14 cellular contexts compared by ENCODE assay signal in the genomic region with DNA sequence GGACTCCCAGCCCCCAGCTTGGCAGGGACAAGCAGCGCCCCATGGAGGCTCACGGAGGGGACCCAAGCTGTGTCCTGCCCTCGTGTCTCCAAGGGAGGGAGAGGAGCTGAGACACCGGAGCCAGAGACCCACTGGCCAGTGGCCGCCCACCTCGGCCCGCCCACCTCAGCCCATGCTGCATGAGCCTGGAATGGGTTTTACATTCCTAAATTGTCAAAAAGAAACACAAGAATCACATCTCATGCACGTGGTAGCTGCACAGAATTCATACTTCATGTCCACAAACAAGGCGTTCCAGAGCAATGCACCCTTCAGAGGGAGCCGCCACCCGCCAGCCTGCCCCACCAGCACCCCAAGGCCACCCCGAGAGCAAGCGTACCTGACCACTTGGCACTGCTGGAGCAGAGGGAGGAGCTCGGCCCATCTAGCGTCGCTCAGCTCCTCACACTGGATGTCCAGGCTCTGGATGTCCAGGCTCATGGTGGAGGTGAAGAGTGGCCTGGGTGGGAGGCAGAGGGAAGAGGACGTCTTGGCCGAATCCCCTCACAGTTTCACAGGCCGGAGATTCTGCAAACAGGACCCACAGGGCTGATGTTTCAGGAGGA. TPM values are rescaled to one million over a fixed set of nuclear protein-coding genes. Genes with fewer than 3 reads are reported as not detected.
DNase-seq lines count a peak whose midpoint lies in the region; ATAC-seq and TF ChIP-seq lines count a peak whose summit lies in the region.
"Had no signal": no experiment of that assay in that cellular context is flagged by ENCODE, and none has a peak within 500 bp of the region (broad histone marks: within the 10 kb centered on the region; RNA-seq: fewer than 3 reads in every experiment).

No MANE protein-coding gene starts in this region.

- no peak overlapping the region for H3K4me3 ChIP-seq in BLaER1
- H3K4me3 ChIP-seq in H7 (ENCODE audit: insufficient read depth, low read depth, low read length), result no peak overlapping the region
- H3K4me3 ChIP-seq in vagina, result no peak overlapping the region
- H3K4me3 ChIP-seq: esophagus muscularis mucosa, tibial nerve had no signal

- no peak for TF ChIP-seq POLR2A in vagina (IDR thresholded peaks at IDR 0.05)

- no peak for TF ChIP-seq CTCF in vagina (IDR thresholded peaks at IDR 0.05)
- TF ChIP-seq CTCF in osteocyte (IDR thresholded peaks at IDR 0.05), result no peak

- H3K4me2 ChIP-seq in BLaER1, result no peak overlapping the region

- H3K27ac Mint-ChIP-seq in osteocyte (ENCODE audit: unreplicated experiment), result no peak overlapping the region

- H3K27me3 Mint-ChIP-seq in osteocyte (ENCODE audit: unreplicated experiment), result no peaks in the 10 kb centered on the region

- no peak overlapping the region for H3K4me3 Mint-ChIP-seq in osteocyte (ENCODE audit: unreplicated experiment)

- H3K9me3 ChIP-seq in BLaER1, result no peaks in the 10 kb centered on the region
- no peaks in the 10 kb centered on the region for H3K9me3 ChIP-seq in vagina
- H3K9me3 ChIP-seq: BE2C, esophagus muscularis mucosa, MG63, tibial nerve had no signal

- H3K9me3 Mint-ChIP-seq in osteocyte (ENCODE audit: unreplicated experiment), result no peaks in the 10 kb centered on the region

- H3K36me3 Mint-ChIP-seq in osteocyte (ENCODE audit: unreplicated experiment), result peaks cover 28% of the 10 kb centered on the region

- no peak for ATAC-seq in HG02588 (IDR thresholded peaks at IDR 0.05; ENCODE audit: unreplicated experiment)
- ATAC-seq: left lobe of liver had no signal

- H3K27ac ChIP-seq in BLaER1, result no peak overlapping the region
- no peak overlapping the region for H3K27ac ChIP-seq in vagina

- intact Hi-C loops in vagina (cut with DNase I), result loop anchor here (5.0 kb wide), 1 partner anchor 49 kb away; a partner anchor contains a TSS

- H3K27me3 ChIP-seq in BLaER1, result peaks cover 31% of the 10 kb centered on the region
- no peaks in the 10 kb centered on the region for H3K27me3 ChIP-seq in H7 (ENCODE audit: control insufficient read depth, insufficient read depth, low read length)
- H3K27me3 ChIP-seq in vagina, result no peaks in the 10 kb centered on the region
- H3K27me3 ChIP-seq: BE2C, esophagus muscularis mucosa, MG63, tibial nerve had no signal

- DNase-seq in H7 (peak; percentile 49), epidermal melanocyte (ENCODE audit: insufficient read length, low spot score) (peak; percentile 14), vagina (ENCODE audit: extremely low spot score in 2 of 2) (no peak), osteocyte (ENCODE audit: extremely low spot score, unreplicated experiment) (no peak)
- DNase-seq: BE2C, hippocampal formation, MG63, NCI-H2081, NCI-H69 had no signal

- H3K4me1 ChIP-seq in BLaER1 (peaks cover 25% of the 10 kb centered on the region), vagina (peaks cover 44% of the 10 kb centered on the region)
- H3K4me1 ChIP-seq: BE2C had no signal

- H3K9ac ChIP-seq in BLaER1, result 0 out of 2 replicates have a peak overlapping the region, but pooled peaks have one; percentile 19

- peaks cover 18% of the 10 kb centered on the region for H3K4me1 Mint-ChIP-seq in osteocyte (ENCODE audit: unreplicated experiment)

- H3K36me3 ChIP-seq in BLaER1, result peaks cover 61% of the 10 kb centered on the region
- peaks cover 20% of the 10 kb centered on the region for H3K36me3 ChIP-seq in H7 (replicated peaks; ENCODE audit: control insufficient read depth, insufficient read depth, low read length)
- H3K36me3 ChIP-seq in vagina, result peaks cover 4 to 57% of the 10 kb centered on the region in 2 donors

- peaks cover 71% of the 10 kb centered on the region for H4K20me1 ChIP-seq in BLaER1

RNA-seq across cellular contexts. Expression of a gene that starts 5.3 kb away (rescaled TPM):
- 98.9 and 104 TPM in 2 replicates for total RNA-seq in H7 (2014; rRNA removed; shearing (Covaris generic))
- total RNA-seq in vagina (252 TPM), osteocyte (151 and 160 TPM in 2 replicates)

RNA-seq across cellular contexts. Expression of a gene that starts 33.6 kb away (rescaled TPM):
- 27.1 and 57.9 TPM in 2 replicates for total RNA-seq in H7 (2014; rRNA removed; shearing (Covaris generic))
- total RNA-seq in vagina, result 53.5 TPM
- total RNA-seq in osteocyte, result 68.3 and 69.4 TPM in 2 replicates

RNA-seq across cellular contexts. Expression of a gene that starts 35.5 kb away (rescaled TPM):
- 1.3 and 1.5 TPM in 2 replicates for total RNA-seq in H7 (2014; rRNA removed; shearing (Covaris generic))
- total RNA-seq in vagina, result 0.49 TPM
- 3.2 and 3.7 TPM in 2 replicates for total RNA-seq in osteocyte

RNA-seq across cellular contexts. Expression of a gene that starts 51.7 kb away (rescaled TPM):
- 40.9 and 47.5 TPM in 2 replicates for total RNA-seq in H7 (2014; rRNA removed; shearing (Covaris generic))
- total RNA-seq in vagina (36.1 TPM), osteocyte (55.3 and 56.1 TPM in 2 replicates)

RNA-seq across cellular contexts. Expression of a gene that starts 58.8 kb away (rescaled TPM):
- total RNA-seq in H7 (2014; rRNA removed; shearing (Covaris generic)), result 2.7 and 4.0 TPM in 2 replicates
- total RNA-seq in vagina, result 1.7 TPM
- total RNA-seq in osteocyte, result 6.0 and 6.4 TPM in 2 replicates

Comparison
In these comparisons a context has a peak if more than half of its experiments do, and no peak if none do; other contexts are left out.
1. DNase-seq: peak in H7 (single experiment) and epidermal melanocyte (single experiment); none in vagina (0 of 2) and osteocyte (single experiment).